In genomic region chr17:75288784-75289121, GRCh38 we compare ENCODE assay signal across 8 cellular contexts. TPM values are rescaled to one million over a fixed set of nuclear protein-coding genes. Genes with fewer than 3 reads are reported as not detected.
A peak's percentile ranks its signal among the peaks of the same experiment; 100 is the strongest.
DNase-seq lines count a peak whose midpoint lies in the region; ATAC-seq and TF ChIP-seq lines count a peak whose summit lies in the region.

No MANE protein-coding gene starts in this region.

- DNase-seq in CD4-positive, CD25-positive, alpha-beta regulatory T cell = no peak
- DNase-seq in NOMO-1 treated with dmso at 0.1 percent for 144 hours (lab: John Stamatoyannopoulos, UW; ENCODE audit: unreplicated experiment) (peak; percentile 31), brain microvascular endothelial cell (no peak), epidermal melanocyte (ENCODE audit: insufficient read length, low spot score) (no peak)
- peak; percentile 39 to 40 for DNase-seq in stimulated activated CD4-positive, alpha-beta T cell treated with anti-CD3 and anti-CD28 coated beads, Interleukin-4, amount 100 ng/mL, for 48 hours (ENCODE audit: low read depth in 2 of 2)

- peak overlapping the region; percentile 99 to 100 (median 99) for H3K27ac Mint-ChIP-seq in CD4-positive, CD25-positive, alpha-beta regulatory T cell

- peak overlapping the region; percentile 76 for H3K4me3 ChIP-seq in CD4-positive, CD25-positive, alpha-beta regulatory T cell (ENCODE audit: low read depth, low read length)
- H3K4me3 ChIP-seq in brain microvascular endothelial cell (ENCODE audit: low read depth, low read length) = peak overlapping the region; percentile 87

- H3K27me3 Mint-ChIP-seq in CD4-positive, CD25-positive, alpha-beta regulatory T cell = no peaks in the 10 kb centered on the region

- peaks cover 15% of the 10 kb centered on the region for H3K4me1 ChIP-seq in CD4-positive, CD25-positive, alpha-beta regulatory T cell (ENCODE audit: control insufficient read depth, insufficient read depth, low read length, poor library complexity, severe bottlenecking)

- TF ChIP-seq CTCF in brain microvascular endothelial cell (IDR thresholded peaks at IDR 0.05; ENCODE audit: low read depth, low read length, missing control alignments) = no peak

- ATAC-seq in CD4-positive, CD25-positive, alpha-beta regulatory T cell (ENCODE audit: low read depth in 2 of 2) = no peak
- ATAC-seq in GM19328 (IDR thresholded peaks at IDR 0.05; ENCODE audit: unreplicated experiment) (peak; percentile 7), HG03469 (IDR thresholded peaks at IDR 0.05; ENCODE audit: unreplicated experiment) (peak; percentile 11)

- H3K36me3 ChIP-seq in CD4-positive, CD25-positive, alpha-beta regulatory T cell (ENCODE audit: control insufficient read depth, insufficient read depth, low read length) = peaks cover 14% of the 10 kb centered on the region
- H3K36me3 ChIP-seq in brain microvascular endothelial cell (replicated peaks) = peaks cover 7% of the 10 kb centered on the region

- H3K36me3 Mint-ChIP-seq in CD4-positive, CD25-positive, alpha-beta regulatory T cell = peaks cover under 1% of the 10 kb centered on the region

- peaks cover 4 to 21% (median 12%) of the 10 kb centered on the region in 4 donors for H3K4me1 Mint-ChIP-seq in CD4-positive, CD25-positive, alpha-beta regulatory T cell

- peak overlapping the region; percentile 95 to 100 (median 100) for H3K4me3 Mint-ChIP-seq in CD4-positive, CD25-positive, alpha-beta regulatory T cell

- H3K27ac ChIP-seq in CD4-positive, CD25-positive, alpha-beta regulatory T cell (ENCODE audit: insufficient read depth, low read length, poor library complexity, severe bottlenecking) = peak overlapping the region; percentile 99
- H3K27ac ChIP-seq in brain microvascular endothelial cell = peak overlapping the region; percentile 23
- peak overlapping the region; percentile 85 for H3K27ac ChIP-seq in layer of hippocampus (ENCODE audit: low read depth, low read length)

- no peaks in the 10 kb centered on the region for H3K27me3 ChIP-seq in CD4-positive, CD25-positive, alpha-beta regulatory T cell (ENCODE audit: control insufficient read depth, insufficient read depth, low read length)
- no peaks in the 10 kb centered on the region for H3K27me3 ChIP-seq in brain microvascular endothelial cell (replicated peaks)
- no peaks in the 10 kb centered on the region for H3K27me3 ChIP-seq in layer of hippocampus (ENCODE audit: control insufficient read depth, insufficient read depth, low read length)

- in situ Hi-C loops in brain microvascular endothelial cell (cut with HindIII; ENCODE audit: low pct_ligation_motif_present, low sequenced_read_pairs) = no loop called here

- no peaks in the 10 kb centered on the region for H3K9me3 Mint-ChIP-seq in CD4-positive, CD25-positive, alpha-beta regulatory T cell

- H3K9me3 ChIP-seq in CD4-positive, CD25-positive, alpha-beta regulatory T cell (ENCODE audit: control insufficient read depth in 2 of 2, low read length in 2 of 2) = no peaks in the 10 kb centered on the region

RNA-seq across cellular contexts. Expression of gene SLC25A19, which starts 0.5 kb away (rescaled TPM):
- 24.9 TPM for total RNA-seq in CD4-positive, CD25-positive, alpha-beta regulatory T cell
- polyA plus RNA-seq in CD4-positive, CD25-positive, alpha-beta regulatory T cell = 10 to 100 TPM; 15.1 to 21.9 (median 19.0) TPM

RNA-seq across cellular contexts. Expression of gene MIF4GD, which starts 17.7 kb away (rescaled TPM):
- 35.7 TPM for total RNA-seq in CD4-positive, CD25-positive, alpha-beta regulatory T cell
- polyA plus RNA-seq in CD4-positive, CD25-positive, alpha-beta regulatory T cell = 100 to 1,000 TPM in 1 of 4 donors, 10 to 100 TPM in 3; 78.3 to 102 (median 89.4) TPM

RNA-seq across cellular contexts. Expression of gene MRPS7, which starts 27.1 kb away (rescaled TPM):
- total RNA-seq in CD4-positive, CD25-positive, alpha-beta regulatory T cell = 32.3 TPM
- 100 to 1,000 TPM; 119 to 141 (median 120) TPM for polyA plus RNA-seq in CD4-positive, CD25-positive, alpha-beta regulatory T cell

RNA-seq across cellular contexts. Expression of gene GGA3, which starts 27.3 kb away (rescaled TPM):
- 92.6 TPM for total RNA-seq in CD4-positive, CD25-positive, alpha-beta regulatory T cell
- polyA plus RNA-seq in CD4-positive, CD25-positive, alpha-beta regulatory T cell = 10 to 100 TPM in 3 of 4 donors, 1 to 10 TPM in 1; 8.0 to 17.2 (median 10.9) TPM

Comparison
In these comparisons a context has a peak if more than half of its experiments do, and no peak if none do; other contexts are left out.
1. ATAC-seq: peak in GM19328 (single experiment) and HG03469 (single experiment); none in CD4-positive, CD25-positive, alpha-beta regulatory T cell (0 of 2).
2. DNase-seq: peak in NOMO-1 treated with dmso at 0.1 percent for 144 hours (single experiment) and stimulated activated CD4-positive, alpha-beta T cell treated with anti-CD3 and anti-CD28 coated beads, Interleukin-4, amount 100 ng/mL, for 48 hours (2 of 2); none in CD4-positive, CD25-positive, alpha-beta regulatory T cell (0 of 3), brain microvascular endothelial cell (single experiment) and epidermal melanocyte (single experiment).
3. H3K27ac ChIP-seq: peak in every context shown above with its lines; median percentile 99 in CD4-positive, CD25-positive, alpha-beta regulatory T cell; 85 in layer of hippocampus; 23 in brain microvascular endothelial cell.